ENCODE assay signal across 25 cellular contexts in genomic region chr11:115525600-115526006, GRCh38.
"Had no signal": no experiment of that assay in that cellular context is flagged by ENCODE, and none has a peak within 500 bp of the region (broad histone marks: within the 10 kb centered on the region; RNA-seq: fewer than 3 reads in every experiment).

No MANE protein-coding gene starts in this region.

- H3K4me3 Mint-ChIP-seq: effector memory CD8-positive, alpha-beta T cell; nephron; neural progenitor cell; stimulated activated memory B cell treated with anti-CD40 and anti-IgM and Interleukin-4, amounts not matched to agents 10 μg/mL and 1 μg/mL and 100 μg/mL, for 72 hours had no signal

- DNase-seq: cerebellar nuclear complex; cortex of kidney; effector memory CD8-positive, alpha-beta T cell; head of caudate nucleus; left lung; mesendoderm; midbrain; naive thymus-derived CD4-positive, alpha-beta T cell; nucleus accumbens; spleen; stimulated activated CD4-positive, alpha-beta T cell treated with anti-CD3 and anti-CD28 coated beads, Interleukin-4, amount 100 ng/mL, for 4 hours; stimulated activated naive CD8-positive, alpha-beta T cell treated with anti-CD3 and anti-CD28 coated beads, Interleukin-15, Interleukin-2, amounts not matched to agents 100 U/mL and 50 U/mL, for 24 hours; substantia nigra; upper lobe of left lung had no signal

- H3K36me3 Mint-ChIP-seq: naive thymus-derived CD4-positive, alpha-beta T cell; neural progenitor cell; stimulated activated memory B cell treated with anti-CD40 and anti-IgM and Interleukin-4, amounts not matched to agents 10 μg/mL and 1 μg/mL and 100 μg/mL, for 72 hours had no signal

- H3K9me3 ChIP-seq: left lung, thoracic aorta, tibial nerve, upper lobe of left lung had no signal

- H3K4me1 ChIP-seq: left lung, parathyroid adenoma, spleen, upper lobe of left lung had no signal

- H3K27ac Mint-ChIP-seq: effector memory CD8-positive, alpha-beta T cell; naive thymus-derived CD4-positive, alpha-beta T cell; stimulated activated memory B cell treated with anti-CD40 and anti-IgM and Interleukin-4, amounts not matched to agents 10 μg/mL and 1 μg/mL and 100 μg/mL, for 72 hours had no signal

- H3K79me2 ChIP-seq: parathyroid adenoma had no signal

- H3K9ac ChIP-seq: neural progenitor cell, parathyroid adenoma had no signal

- H3K4me3 ChIP-seq: left lung, neural progenitor cell, right atrium auricular region, skin epidermis, spleen, thoracic aorta, tibial nerve, upper lobe of left lung had no signal

- H3K9me3 Mint-ChIP-seq: effector memory CD8-positive, alpha-beta T cell; nephron; neural progenitor cell had no signal

- H3K4me1 Mint-ChIP-seq: naive thymus-derived CD4-positive, alpha-beta T cell; stimulated activated memory B cell treated with anti-CD40 and anti-IgM and Interleukin-4, amounts not matched to agents 10 μg/mL and 1 μg/mL and 100 μg/mL, for 72 hours had no signal

- ATAC-seq: effector memory CD8-positive, alpha-beta T cell; left lung; naive thymus-derived CD4-positive, alpha-beta T cell; stimulated activated memory B cell treated with anti-CD40 and anti-IgM and Interleukin-4, amounts not matched to agents 10 μg/mL and 1 μg/mL and 100 μg/mL, for 72 hours; stimulated activated naive CD8-positive, alpha-beta T cell treated with anti-CD3 and anti-CD28 coated beads, Interleukin-15, Interleukin-2, amounts not matched to agents 100 U/mL and 50 U/mL, for 24 hours had no signal

- H2AFZ ChIP-seq: neural progenitor cell, parathyroid adenoma had no signal

- H3K27ac ChIP-seq: left lung, neural progenitor cell, parathyroid adenoma, right atrium auricular region, skin epidermis, spleen, thoracic aorta, tibial nerve, upper lobe of left lung had no signal

- H3K27me3 ChIP-seq: neural progenitor cell, right atrium auricular region, upper lobe of left lung had no signal

- H3K36me3 ChIP-seq: left lung, neural progenitor cell, right atrium auricular region, spleen, thoracic aorta, tibial nerve, upper lobe of left lung had no signal

- FAIRE-seq: frontal cortex, keratinocyte, urothelium cell line had no signal

- H3K4me2 ChIP-seq: neural progenitor cell had no signal
